12 cellular contexts compared by ENCODE assay signal in genomic region chr12:79058342-79058741, GRCh38.
DNase-seq lines count a peak whose midpoint lies in the region; ATAC-seq, FAIRE-seq and TF ChIP-seq lines count a peak whose summit lies in the region.
"Had no signal": no experiment of that assay in that cellular context is flagged by ENCODE, and none has a peak within 500 bp of the region (broad histone marks: within the 10 kb centered on the region; RNA-seq: fewer than 3 reads in every experiment).

No MANE protein-coding gene starts in this region.

- TF ChIP-seq EP300 in A549 (IDR thresholded peaks at IDR 0.05) = peak; percentile 55 to 61; a peak in 3 of 5 replicates

- H3K27ac ChIP-seq in A549 (peak overlapping the region; percentile 66 to 71), brain microvascular endothelial cell (peak overlapping the region; percentile 66)
- H3K27ac ChIP-seq: colonic mucosa, pancreas had no signal

- in situ Hi-C loops in brain microvascular endothelial cell (cut with HindIII; ENCODE audit: low pct_ligation_motif_present, low sequenced_read_pairs) = no loop called here

- FAIRE-seq in A549 (lab: Jason Lieb, UNC) = peak; percentile 49
- FAIRE-seq: GM12891, pancreas had no signal

- no peaks in the 10 kb centered on the region for H3K27me3 ChIP-seq in brain microvascular endothelial cell (replicated peaks)
- H3K27me3 ChIP-seq: colonic mucosa, pancreas had no signal

- no peak for TF ChIP-seq CTCF in A549 (IDR thresholded peaks at IDR 0.05)
- no peak for TF ChIP-seq CTCF in brain microvascular endothelial cell (IDR thresholded peaks at IDR 0.05; ENCODE audit: low read depth, low read length, missing control alignments)
- no peak for TF ChIP-seq CTCF in mucosa of descending colon (IDR thresholded peaks at IDR 0.05)

- peak; percentile 14 to 31; a peak in 1 of 5 replicates for TF ChIP-seq RAD21 in A549 (conservative IDR thresholded peaks at IDR 0.05 in 1 of 2, IDR thresholded peaks at IDR 0.05 in 1 of 2)

- POLR2A ChIA-PET in A549 (lab: Yijun Ruan, JAX) = interaction anchor here (1.2 kb wide), 1 partner anchor 194 kb away, joined by 4 read pairs; the partner anchor contains the start of gene SYT1

- TF ChIP-seq POLR2A in A549 (IDR thresholded peaks at IDR 0.05; ENCODE audit: low read length) = no peak

- peak in 1 of 2 experiments; percentile 66; a peak in 3 of 6 replicates for ATAC-seq in A549
- ATAC-seq in GM19395 (IDR thresholded peaks at IDR 0.05; ENCODE audit: unreplicated experiment) = peak; percentile 55
- ATAC-seq in mucosa of descending colon = no peak
- no peak for ATAC-seq in activated CD4-positive, CD25-positive, alpha-beta regulatory T cell treated with anti-CD3 and anti-CD28 coated beads, Interleukin-2, amount 50 U/mL, for 24 hours

- intact Hi-C loops in mucosa of descending colon (cut with DNase I, micrococcal nuclease) = no loop called here

- DNase-seq in A549 (ENCODE audit: low read depth in 1 of 2, low spot score in 1 of 2) (peak; percentile 7 to 68), HT-29 (ENCODE audit: low spot score) (peak; percentile 68), brain microvascular endothelial cell (peak; percentile 49), mucosa of descending colon (no peak), RKO (ENCODE audit: low spot score) (no peak), DMS79 (lab: John Stamatoyannopoulos, UW) (no peak)
- DNase-seq: colonic mucosa, NCI-H2029, pancreas had no signal

- 4% methylated on average over 1 of the region's 1 CpG for WGBS in A549 (ENCODE audit: missing lambda C conversion rate)

- H3K36me3 ChIP-seq in brain microvascular endothelial cell (replicated peaks) (no peaks in the 10 kb centered on the region), mucosa of descending colon (ENCODE audit: low read depth) (no peaks in the 10 kb centered on the region)
- H3K36me3 ChIP-seq: colonic mucosa, pancreas had no signal

- H3K9me3 ChIP-seq in A549 (no peaks in the 10 kb centered on the region), mucosa of descending colon (no peaks in the 10 kb centered on the region)
- H3K9me3 ChIP-seq: colonic mucosa, pancreas had no signal

- peak overlapping the region; percentile 39 for H3K4me2 ChIP-seq in A549

- CTCF ChIA-PET in A549 (lab: Yijun Ruan, JAX) = no interaction called here

- H3K4me3 ChIP-seq in A549 (no peak overlapping the region), brain microvascular endothelial cell (ENCODE audit: low read depth, low read length) (no peak overlapping the region), mucosa of descending colon (no peak overlapping the region)
- H3K4me3 ChIP-seq: colonic mucosa, pancreas had no signal

- H3K4me1 ChIP-seq in A549 (peaks cover 55% of the 10 kb centered on the region), mucosa of descending colon (ENCODE audit: low read depth) (no peaks in the 10 kb centered on the region)
- H3K4me1 ChIP-seq: colonic mucosa, pancreas had no signal

TF ChIP-seq in A549, 52 proteins besides CTCF, POLR2A, EP300 and RAD21:
- no peak for TF ChIP-seq FOSB (CRISPR knock-in tag; IDR thresholded peaks at IDR 0.05)
- no peak for TF ChIP-seq ZNF302 (CRISPR knock-in tag; IDR thresholded peaks at IDR 0.05)
- TF ChIP-seq TP53 (CRISPR knock-in tag; IDR thresholded peaks at IDR 0.05) = no peak
- no peak for TF ChIP-seq SMC3 (IDR thresholded peaks at IDR 0.05)
- TF ChIP-seq CEBPB (IDR thresholded peaks at IDR 0.05) = peak; percentile 55 to 78; a peak in 3 of 4 replicates
- no peak for TF ChIP-seq HOXB5 (CRISPR knock-in tag; IDR thresholded peaks at IDR 0.05)
- TF ChIP-seq CHD2 (IDR thresholded peaks at IDR 0.05; ENCODE audit: low read length, partially characterized antibody) = no peak
- TF ChIP-seq, protein P1, sequence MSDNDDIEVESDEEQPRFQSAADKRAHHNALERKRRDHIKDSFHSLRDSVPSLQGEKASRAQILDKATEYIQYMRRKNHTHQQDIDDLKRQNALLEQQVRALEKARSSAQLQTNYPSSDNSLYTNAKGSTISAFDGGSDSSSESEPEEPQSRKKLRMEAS (IDR thresholded peaks at IDR 0.05) = 0 out of 2 replicates have a peak, but pooled peaks have one; percentile 9
- TF ChIP-seq JUNB (IDR thresholded peaks at IDR 0.05) = peak; percentile 79
- TF ChIP-seq HES2 (IDR thresholded peaks at IDR 0.05) = 0 out of 2 replicates have a peak, but pooled peaks have one; percentile 38
- TF ChIP-seq MYC (IDR thresholded peaks at IDR 0.05; ENCODE audit: borderline replicate concordance, low read length) = no peak
- TF ChIP-seq KDM1A (IDR thresholded peaks at IDR 0.05; ENCODE audit: low read depth) = no peak
- no peak for TF ChIP-seq KDM5A (IDR thresholded peaks at IDR 0.05)
- TF ChIP-seq JUN (IDR thresholded peaks at IDR 0.05) = peak; percentile 61 to 75; a peak in 3 of 5 replicates
- TF ChIP-seq FOSL2 (IDR thresholded peaks at IDR 0.05) = peak; percentile 50; the same call in 1 of the 2 replicates
- peak; percentile 77 for TF ChIP-seq FOSL2 (CRISPR knock-in tag; IDR thresholded peaks at IDR 0.05)
- no peak for TF ChIP-seq BHLHE40 (IDR thresholded peaks at IDR 0.05; ENCODE audit: low read depth, low read length)
- TF ChIP-seq HOXB13 (CRISPR knock-in tag; IDR thresholded peaks at IDR 0.05; ENCODE audit: low read depth) = no peak
- TF ChIP-seq, protein P2, sequence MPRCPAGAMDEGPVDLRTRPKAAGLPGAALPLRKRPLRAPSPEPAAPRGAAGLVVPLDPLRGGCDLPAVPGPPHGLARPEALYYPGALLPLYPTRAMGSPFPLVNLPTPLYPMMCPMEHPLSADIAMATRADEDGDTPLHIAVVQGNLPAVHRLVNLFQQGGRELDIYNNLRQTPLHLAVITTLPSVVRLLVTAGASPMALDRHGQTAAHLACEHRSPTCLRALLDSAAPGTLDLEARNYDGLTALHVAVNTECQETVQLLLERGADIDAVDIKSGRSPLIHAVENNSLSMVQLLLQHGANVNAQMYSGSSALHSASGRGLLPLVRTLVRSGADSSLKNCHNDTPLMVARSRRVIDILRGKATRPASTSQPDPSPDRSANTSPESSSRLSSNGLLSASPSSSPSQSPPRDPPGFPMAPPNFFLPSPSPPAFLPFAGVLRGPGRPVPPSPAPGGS (IDR thresholded peaks at IDR 0.05) = peak; percentile 57; the same call in 1 of the 3 replicates
- peak; percentile 98 for TF ChIP-seq GATA3 (IDR thresholded peaks at IDR 0.05; ENCODE audit: borderline replicate concordance)
TF ChIP-seq in A549: peak in this region for 8.

Comparison
In these comparisons a context has a peak if more than half of its experiments do, and no peak if none do; other contexts are left out.
1. DNase-seq: peak in A549 (2 of 2), HT-29 (single experiment) and brain microvascular endothelial cell (single experiment); none in mucosa of descending colon (0 of 3), RKO (single experiment) and DMS79 (single experiment).